1 cellular context compared by ENCODE assay signal in genomic region chr12:2795291-2796186, GRCh38.
TF ChIP-seq lines count a peak whose summit lies in the region.

No MANE protein-coding gene starts in this region.

TF ChIP-seq in HepG2, 621 proteins besides CTCF, POLR2A, EP300 and RAD21 (continued from another document and continues in another):
- TF ChIP-seq NRL (CRISPR knock-in tag; IDR thresholded peaks at IDR 0.05; ENCODE audit: borderline replicate concordance) (peak; percentile 66; the same call in 1 of the 2 replicates), GZF1 (CRISPR knock-in tag; IDR thresholded peaks at IDR 0.05) (no peak), ATF7 (IDR thresholded peaks at IDR 0.05) (no peak), ATF7 (CRISPR knock-in tag; IDR thresholded peaks at IDR 0.05) (no peak), ZFP41 (CRISPR knock-in tag; IDR thresholded peaks at IDR 0.05; ENCODE audit: borderline replicate concordance) (no peak), GATAD1 (CRISPR knock-in tag; IDR thresholded peaks at IDR 0.05) (0 out of 2 replicates have a peak, but pooled peaks have one; percentile 52), ZNF282 (IDR thresholded peaks at IDR 0.05; ENCODE audit: partially characterized antibody) (no peak), HDAC2 (CRISPR knock-in tag; IDR thresholded peaks at IDR 0.05) (no peak), PAF1 (CRISPR knock-in tag; IDR thresholded peaks at IDR 0.05) (no peak), SMAD3 (CRISPR knock-in tag; IDR thresholded peaks at IDR 0.05) (no peak), ZNF776 (CRISPR knock-in tag; IDR thresholded peaks at IDR 0.05) (no peak), MYC (CRISPR knock-in tag; IDR thresholded peaks at IDR 0.05; ENCODE audit: borderline replicate concordance) (peak; percentile 56; the same call in 1 of the 2 replicates), YEATS4 (CRISPR knock-in tag; IDR thresholded peaks at IDR 0.05; ENCODE audit: borderline replicate concordance) (peak; percentile 27; the same call in 1 of the 2 replicates), SATB2 (CRISPR knock-in tag; IDR thresholded peaks at IDR 0.05) (no peak), AGO2 (optimal IDR thresholded peaks at IDR 0.05; ENCODE audit: low read depth, low read length) (peak; percentile 90), HES4 (CRISPR knock-in tag; IDR thresholded peaks at IDR 0.05; ENCODE audit: borderline replicate concordance) (no peak), MAFG (CRISPR knock-in tag; IDR thresholded peaks at IDR 0.05) (no peak), ARHGAP35 (CRISPR knock-in tag; IDR thresholded peaks at IDR 0.05; ENCODE audit: borderline replicate concordance) (peak; percentile 55; the same call in 1 of the 2 replicates), ZNF615 (CRISPR knock-in tag; IDR thresholded peaks at IDR 0.05; ENCODE audit: borderline replicate concordance) (no peak), ZNF510 (CRISPR knock-in tag; IDR thresholded peaks at IDR 0.05; ENCODE audit: low read depth) (no peak), ZNF335 (CRISPR knock-in tag; IDR thresholded peaks at IDR 0.05) (0 out of 2 replicates have a peak, but pooled peaks have one; percentile 46), GABPA (IDR thresholded peaks at IDR 0.05; ENCODE audit: low read depth, low read length) (peak; percentile 38), GABPA (CRISPR knock-in tag; IDR thresholded peaks at IDR 0.05; ENCODE audit: low read depth) (no peak), SAP130 (CRISPR knock-in tag; IDR thresholded peaks at IDR 0.05; ENCODE audit: low read depth) (peak; percentile 65), ZNF678 (CRISPR knock-in tag; IDR thresholded peaks at IDR 0.05) (no peak), BORCS8-MEF2B (CRISPR knock-in tag; IDR thresholded peaks at IDR 0.05) (no peak), ZNF160 (CRISPR knock-in tag; IDR thresholded peaks at IDR 0.05) (no peak), ZNF569 (CRISPR knock-in tag; IDR thresholded peaks at IDR 0.05; ENCODE audit: borderline replicate concordance) (no peak), MAFF (IDR thresholded peaks at IDR 0.05; ENCODE audit: low read depth, low read length) (no peak), ATAD3A (CRISPR knock-in tag; IDR thresholded peaks at IDR 0.05) (no peak), KMT2A (CRISPR knock-in tag; IDR thresholded peaks at IDR 0.05) (no peak), SMAD9 (CRISPR knock-in tag; IDR thresholded peaks at IDR 0.05) (no peak), NFKB2 (CRISPR knock-in tag; IDR thresholded peaks at IDR 0.05; ENCODE audit: borderline replicate concordance) (peak; percentile 56; the same call in 1 of the 2 replicates), U2AF1 (optimal IDR thresholded peaks at IDR 0.05; ENCODE audit: low read depth, low read length) (no peak), DMAP1 (CRISPR knock-in tag; IDR thresholded peaks at IDR 0.05) (peak; percentile 37; the same call in 1 of the 2 replicates), ZNF605 (CRISPR knock-in tag; IDR thresholded peaks at IDR 0.05) (no peak), CC2D1A (CRISPR knock-in tag; IDR thresholded peaks at IDR 0.05) (no peak), TOE1 (CRISPR knock-in tag; IDR thresholded peaks at IDR 0.05) (no peak), HMG20A (CRISPR knock-in tag; IDR thresholded peaks at IDR 0.05; ENCODE audit: borderline replicate concordance) (no peak), PATZ1 (CRISPR knock-in tag; IDR thresholded peaks at IDR 0.05) (peak; percentile 89), NR2F1 (CRISPR knock-in tag; IDR thresholded peaks at IDR 0.05) (no peak)
- TF ChIP-seq, protein P1, sequence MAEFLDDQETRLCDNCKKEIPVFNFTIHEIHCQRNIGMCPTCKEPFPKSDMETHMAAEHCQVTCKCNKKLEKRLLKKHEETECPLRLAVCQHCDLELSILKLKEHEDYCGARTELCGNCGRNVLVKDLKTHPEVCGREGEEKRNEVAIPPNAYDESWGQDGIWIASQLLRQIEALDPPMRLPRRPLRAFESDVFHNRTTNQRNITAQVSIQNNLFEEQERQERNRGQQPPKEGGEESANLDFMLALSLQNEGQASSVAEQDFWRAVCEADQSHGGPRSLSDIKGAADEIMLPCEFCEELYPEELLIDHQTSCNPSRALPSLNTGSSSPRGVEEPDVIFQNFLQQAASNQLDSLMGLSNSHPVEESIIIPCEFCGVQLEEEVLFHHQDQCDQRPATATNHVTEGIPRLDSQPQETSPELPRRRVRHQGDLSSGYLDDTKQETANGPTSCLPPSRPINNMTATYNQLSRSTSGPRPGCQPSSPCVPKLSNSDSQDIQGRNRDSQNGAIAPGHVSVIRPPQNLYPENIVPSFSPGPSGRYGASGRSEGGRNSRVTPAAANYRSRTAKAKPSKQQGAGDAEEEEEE (CRISPR knock-in tag; IDR thresholded peaks at IDR 0.05; ENCODE audit: borderline replicate concordance), result no peak
- TF ChIP-seq, protein P2, sequence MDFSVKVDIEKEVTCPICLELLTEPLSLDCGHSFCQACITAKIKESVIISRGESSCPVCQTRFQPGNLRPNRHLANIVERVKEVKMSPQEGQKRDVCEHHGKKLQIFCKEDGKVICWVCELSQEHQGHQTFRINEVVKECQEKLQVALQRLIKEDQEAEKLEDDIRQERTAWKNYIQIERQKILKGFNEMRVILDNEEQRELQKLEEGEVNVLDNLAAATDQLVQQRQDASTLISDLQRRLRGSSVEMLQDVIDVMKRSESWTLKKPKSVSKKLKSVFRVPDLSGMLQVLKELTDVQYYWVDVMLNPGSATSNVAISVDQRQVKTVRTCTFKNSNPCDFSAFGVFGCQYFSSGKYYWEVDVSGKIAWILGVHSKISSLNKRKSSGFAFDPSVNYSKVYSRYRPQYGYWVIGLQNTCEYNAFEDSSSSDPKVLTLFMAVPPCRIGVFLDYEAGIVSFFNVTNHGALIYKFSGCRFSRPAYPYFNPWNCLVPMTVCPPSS (IDR thresholded peaks at IDR 0.05), result no peak
- TF ChIP-seq, protein P3, sequence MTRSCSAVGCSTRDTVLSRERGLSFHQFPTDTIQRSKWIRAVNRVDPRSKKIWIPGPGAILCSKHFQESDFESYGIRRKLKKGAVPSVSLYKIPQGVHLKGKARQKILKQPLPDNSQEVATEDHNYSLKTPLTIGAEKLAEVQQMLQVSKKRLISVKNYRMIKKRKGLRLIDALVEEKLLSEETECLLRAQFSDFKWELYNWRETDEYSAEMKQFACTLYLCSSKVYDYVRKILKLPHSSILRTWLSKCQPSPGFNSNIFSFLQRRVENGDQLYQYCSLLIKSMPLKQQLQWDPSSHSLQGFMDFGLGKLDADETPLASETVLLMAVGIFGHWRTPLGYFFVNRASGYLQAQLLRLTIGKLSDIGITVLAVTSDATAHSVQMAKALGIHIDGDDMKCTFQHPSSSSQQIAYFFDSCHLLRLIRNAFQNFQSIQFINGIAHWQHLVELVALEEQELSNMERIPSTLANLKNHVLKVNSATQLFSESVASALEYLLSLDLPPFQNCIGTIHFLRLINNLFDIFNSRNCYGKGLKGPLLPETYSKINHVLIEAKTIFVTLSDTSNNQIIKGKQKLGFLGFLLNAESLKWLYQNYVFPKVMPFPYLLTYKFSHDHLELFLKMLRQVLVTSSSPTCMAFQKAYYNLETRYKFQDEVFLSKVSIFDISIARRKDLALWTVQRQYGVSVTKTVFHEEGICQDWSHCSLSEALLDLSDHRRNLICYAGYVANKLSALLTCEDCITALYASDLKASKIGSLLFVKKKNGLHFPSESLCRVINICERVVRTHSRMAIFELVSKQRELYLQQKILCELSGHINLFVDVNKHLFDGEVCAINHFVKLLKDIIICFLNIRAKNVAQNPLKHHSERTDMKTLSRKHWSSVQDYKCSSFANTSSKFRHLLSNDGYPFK (CRISPR knock-in tag; IDR thresholded peaks at IDR 0.05; ENCODE audit: borderline replicate concordance), result no peak
- TF ChIP-seq, protein P4, sequence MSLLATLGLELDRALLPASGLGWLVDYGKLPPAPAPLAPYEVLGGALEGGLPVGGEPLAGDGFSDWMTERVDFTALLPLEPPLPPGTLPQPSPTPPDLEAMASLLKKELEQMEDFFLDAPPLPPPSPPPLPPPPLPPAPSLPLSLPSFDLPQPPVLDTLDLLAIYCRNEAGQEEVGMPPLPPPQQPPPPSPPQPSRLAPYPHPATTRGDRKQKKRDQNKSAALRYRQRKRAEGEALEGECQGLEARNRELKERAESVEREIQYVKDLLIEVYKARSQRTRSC (CRISPR knock-in tag; IDR thresholded peaks at IDR 0.05; ENCODE audit: low read depth), result no peak
- TF ChIP-seq, protein P5, sequence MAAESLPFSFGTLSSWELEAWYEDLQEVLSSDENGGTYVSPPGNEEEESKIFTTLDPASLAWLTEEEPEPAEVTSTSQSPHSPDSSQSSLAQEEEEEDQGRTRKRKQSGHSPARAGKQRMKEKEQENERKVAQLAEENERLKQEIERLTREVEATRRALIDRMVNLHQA (CRISPR knock-in tag; IDR thresholded peaks at IDR 0.05), result no peak
- TF ChIP-seq, protein P6, sequence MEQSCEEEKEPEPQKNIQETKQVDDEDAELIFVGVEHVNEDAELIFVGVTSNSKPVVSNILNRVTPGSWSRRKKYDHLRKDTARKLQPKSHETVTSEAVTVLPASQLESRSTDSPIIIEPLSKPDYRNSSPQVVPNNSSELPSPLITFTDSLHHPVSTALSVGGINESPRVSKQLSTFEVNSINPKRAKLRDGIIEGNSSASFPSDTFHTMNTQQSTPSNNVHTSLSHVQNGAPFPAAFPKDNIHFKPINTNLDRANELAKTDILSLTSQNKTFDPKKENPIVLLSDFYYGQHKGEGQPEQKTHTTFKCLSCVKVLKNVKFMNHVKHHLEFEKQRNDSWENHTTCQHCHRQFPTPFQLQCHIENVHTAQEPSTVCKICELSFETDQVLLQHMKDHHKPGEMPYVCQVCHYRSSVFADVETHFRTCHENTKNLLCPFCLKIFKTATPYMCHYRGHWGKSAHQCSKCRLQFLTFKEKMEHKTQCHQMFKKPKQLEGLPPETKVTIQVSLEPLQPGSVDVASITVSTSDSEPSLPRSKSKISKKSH (CRISPR knock-in tag; IDR thresholded peaks at IDR 0.05; ENCODE audit: borderline replicate concordance), result no peak; the same call in 1 of the 2 replicates
- TF ChIP-seq, protein P7, sequence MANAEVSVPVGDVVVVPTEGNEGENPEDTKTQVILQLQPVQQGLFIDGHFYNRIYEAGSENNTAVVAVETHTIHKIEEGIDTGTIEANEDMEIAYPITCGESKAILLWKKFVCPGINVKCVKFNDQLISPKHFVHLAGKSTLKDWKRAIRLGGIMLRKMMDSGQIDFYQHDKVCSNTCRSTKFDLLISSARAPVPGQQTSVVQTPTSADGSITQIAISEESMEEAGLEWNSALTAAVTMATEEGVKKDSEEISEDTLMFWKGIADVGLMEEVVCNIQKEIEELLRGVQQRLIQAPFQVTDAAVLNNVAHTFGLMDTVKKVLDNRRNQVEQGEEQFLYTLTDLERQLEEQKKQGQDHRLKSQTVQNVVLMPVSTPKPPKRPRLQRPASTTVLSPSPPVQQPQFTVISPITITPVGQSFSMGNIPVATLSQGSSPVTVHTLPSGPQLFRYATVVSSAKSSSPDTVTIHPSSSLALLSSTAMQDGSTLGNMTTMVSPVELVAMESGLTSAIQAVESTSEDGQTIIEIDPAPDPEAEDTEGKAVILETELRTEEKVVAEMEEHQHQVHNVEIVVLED (CRISPR knock-in tag; IDR thresholded peaks at IDR 0.05; ENCODE audit: borderline replicate concordance), result peak; percentile 39; the same call in 1 of the 2 replicates
- TF ChIP-seq, protein P8, sequence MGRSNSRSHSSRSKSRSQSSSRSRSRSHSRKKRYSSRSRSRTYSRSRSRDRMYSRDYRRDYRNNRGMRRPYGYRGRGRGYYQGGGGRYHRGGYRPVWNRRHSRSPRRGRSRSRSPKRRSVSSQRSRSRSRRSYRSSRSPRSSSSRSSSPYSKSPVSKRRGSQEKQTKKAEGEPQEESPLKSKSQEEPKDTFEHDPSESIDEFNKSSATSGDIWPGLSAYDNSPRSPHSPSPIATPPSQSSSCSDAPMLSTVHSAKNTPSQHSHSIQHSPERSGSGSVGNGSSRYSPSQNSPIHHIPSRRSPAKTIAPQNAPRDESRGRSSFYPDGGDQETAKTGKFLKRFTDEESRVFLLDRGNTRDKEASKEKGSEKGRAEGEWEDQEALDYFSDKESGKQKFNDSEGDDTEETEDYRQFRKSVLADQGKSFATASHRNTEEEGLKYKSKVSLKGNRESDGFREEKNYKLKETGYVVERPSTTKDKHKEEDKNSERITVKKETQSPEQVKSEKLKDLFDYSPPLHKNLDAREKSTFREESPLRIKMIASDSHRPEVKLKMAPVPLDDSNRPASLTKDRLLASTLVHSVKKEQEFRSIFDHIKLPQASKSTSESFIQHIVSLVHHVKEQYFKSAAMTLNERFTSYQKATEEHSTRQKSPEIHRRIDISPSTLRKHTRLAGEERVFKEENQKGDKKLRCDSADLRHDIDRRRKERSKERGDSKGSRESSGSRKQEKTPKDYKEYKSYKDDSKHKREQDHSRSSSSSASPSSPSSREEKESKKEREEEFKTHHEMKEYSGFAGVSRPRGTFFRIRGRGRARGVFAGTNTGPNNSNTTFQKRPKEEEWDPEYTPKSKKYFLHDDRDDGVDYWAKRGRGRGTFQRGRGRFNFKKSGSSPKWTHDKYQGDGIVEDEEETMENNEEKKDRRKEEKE (IDR thresholded peaks at IDR 0.05), result no peak
- TF ChIP-seq, protein P9, sequence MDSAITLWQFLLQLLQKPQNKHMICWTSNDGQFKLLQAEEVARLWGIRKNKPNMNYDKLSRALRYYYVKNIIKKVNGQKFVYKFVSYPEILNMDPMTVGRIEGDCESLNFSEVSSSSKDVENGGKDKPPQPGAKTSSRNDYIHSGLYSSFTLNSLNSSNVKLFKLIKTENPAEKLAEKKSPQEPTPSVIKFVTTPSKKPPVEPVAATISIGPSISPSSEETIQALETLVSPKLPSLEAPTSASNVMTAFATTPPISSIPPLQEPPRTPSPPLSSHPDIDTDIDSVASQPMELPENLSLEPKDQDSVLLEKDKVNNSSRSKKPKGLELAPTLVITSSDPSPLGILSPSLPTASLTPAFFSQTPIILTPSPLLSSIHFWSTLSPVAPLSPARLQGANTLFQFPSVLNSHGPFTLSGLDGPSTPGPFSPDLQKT (CRISPR knock-in tag; IDR thresholded peaks at IDR 0.05; ENCODE audit: borderline replicate concordance), result no peak
- TF ChIP-seq, protein P10, sequence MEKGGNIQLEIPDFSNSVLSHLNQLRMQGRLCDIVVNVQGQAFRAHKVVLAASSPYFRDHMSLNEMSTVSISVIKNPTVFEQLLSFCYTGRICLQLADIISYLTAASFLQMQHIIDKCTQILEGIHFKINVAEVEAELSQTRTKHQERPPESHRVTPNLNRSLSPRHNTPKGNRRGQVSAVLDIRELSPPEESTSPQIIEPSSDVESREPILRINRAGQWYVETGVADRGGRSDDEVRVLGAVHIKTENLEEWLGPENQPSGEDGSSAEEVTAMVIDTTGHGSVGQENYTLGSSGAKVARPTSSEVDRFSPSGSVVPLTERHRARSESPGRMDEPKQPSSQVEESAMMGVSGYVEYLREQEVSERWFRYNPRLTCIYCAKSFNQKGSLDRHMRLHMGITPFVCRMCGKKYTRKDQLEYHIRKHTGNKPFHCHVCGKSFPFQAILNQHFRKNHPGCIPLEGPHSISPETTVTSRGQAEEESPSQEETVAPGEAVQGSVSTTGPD (CRISPR knock-in tag; IDR thresholded peaks at IDR 0.05), result no peak
